In genomic region chr1:204127597-204128242, GRCh38 we compare ENCODE assay signal across 8 cellular contexts. TPM values are rescaled to one million over a fixed set of nuclear protein-coding genes. Genes with fewer than 3 reads are reported as not detected.
A peak's percentile ranks its signal among the peaks of the same experiment; 100 is the strongest.
DNase-seq lines count a peak whose midpoint lies in the region; ATAC-seq, FAIRE-seq and TF ChIP-seq lines count a peak whose summit lies in the region.

No MANE protein-coding gene starts in this region.

- in situ Hi-C loops in astrocyte of the cerebellum (cut with HindIII; ENCODE audit: low sequenced_read_pairs), result no loop called here

- no peak for FAIRE-seq in small intestine (lab: Jason Lieb, UNC)

- TF ChIP-seq CTCF in HEK293 (tag by site-specific recombination; IDR thresholded peaks at IDR 0.05) (peak; percentile 76), astrocyte of the cerebellum (IDR thresholded peaks at IDR 0.05; ENCODE audit: low read depth, low read length, missing control alignments) (peak; percentile 99)

- DNase-seq in CD1c-positive myeloid dendritic cell (ENCODE audit: extremely low spot score), result peak; percentile 59
- DNase-seq in NCI-H446 treated with DMSO at 0.1 percent for 48 hours (lab: John Stamatoyannopoulos, UW), result peak; percentile 55
- peak; percentile 43 for DNase-seq in astrocyte of the cerebellum (ENCODE audit: low read depth)
- DNase-seq in hippocampal formation (lab: John Stamatoyannopoulos, UW), result peak; percentile 21 to 41
- peak; percentile 50 for DNase-seq in small intestine

- no peaks in the 10 kb centered on the region for H3K27me3 ChIP-seq in small intestine (ENCODE audit: control insufficient read depth in 2 of 2, insufficient read depth in 2 of 2, low read length in 2 of 2)

- peaks cover 0 to 33% of the 10 kb centered on the region in 2 experiments; a peak in 1 of 3 replicates for H3K36me3 ChIP-seq in HEK293 (ENCODE audit: control insufficient read depth in 2 of 2, insufficient read depth in 1 of 2, low read length in 2 of 2)
- peaks cover 4 to 8% of the 10 kb centered on the region in 2 donors for H3K36me3 ChIP-seq in small intestine (ENCODE audit: control insufficient read depth in 2 of 2, insufficient read depth in 2 of 2, low read length in 2 of 2)

- CTCF ChIA-PET in HEK293 (lab: Yijun Ruan, JAX), result interaction anchor here (0.5 to 6.0 kb wide), 23 partner anchors 8 to 308 kb away, joined by 3 to 167 read pairs (median 5); partner anchors contain the start of genes SNRPE and SOX13

- ATAC-seq in GM21717 (IDR thresholded peaks at IDR 0.05; ENCODE audit: unreplicated experiment) (no peak), HG03175 (IDR thresholded peaks at IDR 0.05; ENCODE audit: unreplicated experiment) (no peak)

- no peaks in the 10 kb centered on the region for H3K9me3 ChIP-seq in HEK293 (ENCODE audit: control insufficient read depth, insufficient read depth, low read depth, low read length)
- H3K9me3 ChIP-seq in small intestine (ENCODE audit: control insufficient read depth, low read depth), result no peaks in the 10 kb centered on the region

- H3K27ac ChIP-seq in HEK293 (ENCODE audit: extremely low read depth, low read depth, low read length), result no peak overlapping the region
- no peak overlapping the region for H3K27ac ChIP-seq in small intestine (ENCODE audit: low read depth in 1 of 2, low read length in 1 of 2)

- 0 out of 2 replicates have a peak, but pooled peaks cover 3% of the 10 kb centered on the region for H3K4me1 ChIP-seq in HEK293 (ENCODE audit: control insufficient read depth, insufficient read depth, low read length)
- peaks cover 0 to 3% of the 10 kb centered on the region in 2 donors for H3K4me1 ChIP-seq in small intestine (ENCODE audit: control insufficient read depth in 2 of 2, insufficient read depth in 1 of 2, low read depth in 1 of 2, low read length in 1 of 2)

- no peak overlapping the region for H3K4me3 ChIP-seq in HEK293 (ENCODE audit: low read depth, low read length)
- H3K4me3 ChIP-seq in astrocyte of the cerebellum (ENCODE audit: low read depth, low read length), result no peak overlapping the region
- H3K4me3 ChIP-seq in small intestine (ENCODE audit: low read depth in 1 of 2, low read length in 2 of 2), result no peak overlapping the region

- WGBS in small intestine, 3 donors, result 29 to 46% (median 32%) methylated on average over 5 of the region's 5 CpGs

- POLR2A ChIA-PET in HEK293 (lab: Yijun Ruan, JAX), result interaction anchor here (0.7 to 2.7 kb wide), 3 partner anchors 55 to 262 kb away, joined by 5 to 20 read pairs (median 6); partner anchors contain the start of gene SOX13

TF ChIP-seq in HEK293, 187 proteins besides CTCF, POLR2A, EP300 and RAD21 (continues in another document):
- TF ChIP-seq GLIS1 (tag by site-specific recombination; IDR thresholded peaks at IDR 0.05) (peak; percentile 8; the same call in 1 of the 2 replicates), ZNF266 (tag by site-specific recombination; IDR thresholded peaks at IDR 0.05; ENCODE audit: low read depth) (no peak), ZNF112 (tag by site-specific recombination; IDR thresholded peaks at IDR 0.05) (no peak), ZNF362 (tag by site-specific recombination; IDR thresholded peaks at IDR 0.05) (0 out of 2 replicates have a peak, but pooled peaks have one; percentile 16), ZNF660 (tag by site-specific recombination; IDR thresholded peaks at IDR 0.05) (peak; percentile 89), ZNF184 (tag by site-specific recombination; IDR thresholded peaks at IDR 0.05) (peak; percentile 82), PRDM6 (tag by site-specific recombination; IDR thresholded peaks at IDR 0.05) (peak; percentile 80), SALL2 (tag by site-specific recombination; IDR thresholded peaks at IDR 0.05; ENCODE audit: borderline replicate concordance) (no peak), ZNF324 (tag by site-specific recombination; IDR thresholded peaks at IDR 0.05) (0 out of 2 replicates have a peak, but pooled peaks have one; percentile 26), ZNF561 (tag by site-specific recombination; IDR thresholded peaks at IDR 0.05; ENCODE audit: borderline replicate concordance) (no peak), ZFP69B (tag by site-specific recombination; IDR thresholded peaks at IDR 0.05) (peak; percentile 23; the same call in 1 of the 2 replicates), ZEB2 (tag by site-specific recombination; IDR thresholded peaks at IDR 0.05) (peak; percentile 63), ZNF629 (tag by site-specific recombination; IDR thresholded peaks at IDR 0.05) (peak; percentile 81), ZNF366 (tag by site-specific recombination; conservative IDR thresholded peaks at IDR 0.05) (peak; percentile 56), EGR2 (tag by site-specific recombination; IDR thresholded peaks at IDR 0.05; ENCODE audit: low read depth) (no peak), ZBTB21 (tag by site-specific recombination; IDR thresholded peaks at IDR 0.05) (peak; percentile 52; the same call in 1 of the 2 replicates), HOXD13 (CRISPR knock-in tag; IDR thresholded peaks at IDR 0.05; ENCODE audit: borderline replicate concordance) (no peak), SCRT2 (tag by site-specific recombination; IDR thresholded peaks at IDR 0.05) (no peak), ZFHX2 (tag by site-specific recombination; conservative IDR thresholded peaks at IDR 0.05) (0 out of 2 replicates have a peak, but pooled peaks have one; percentile 11), ZNF24 (tag by site-specific recombination; IDR thresholded peaks at IDR 0.05) (0 out of 2 replicates have a peak, but pooled peaks have one; percentile 41), PATZ1 (tag by site-specific recombination; IDR thresholded peaks at IDR 0.05) (peak; percentile 56; the same call in 1 of the 2 replicates), IKZF3 (tag by site-specific recombination; IDR thresholded peaks at IDR 0.05) (peak; percentile 84; the same call in 1 of the 2 replicates), KLF8 (tag by site-specific recombination; IDR thresholded peaks at IDR 0.05) (0 out of 2 replicates have a peak, but pooled peaks have one; percentile 20), ZNF341 (tag by site-specific recombination; IDR thresholded peaks at IDR 0.05; ENCODE audit: low read depth) (peak; percentile 70), ATF2 (tag by site-specific recombination; IDR thresholded peaks at IDR 0.05; ENCODE audit: low read depth) (peak; percentile 81; the same call in 1 of the 2 replicates), ZXDB (tag by site-specific recombination; IDR thresholded peaks at IDR 0.05) (0 out of 2 replicates have a peak, but pooled peaks have one; percentile 29), ZNF654 (tag by site-specific recombination; IDR thresholded peaks at IDR 0.05; ENCODE audit: low read depth) (peak; percentile 85), ZNF621 (tag by site-specific recombination; IDR thresholded peaks at IDR 0.05) (no peak)

RNA-seq across cellular contexts. Expression of gene ETNK2, which starts 24.1 kb away (rescaled TPM):
- polyA plus RNA-seq in small intestine, result 1 to 10 TPM in 2 of 3 donors, under 1 TPM in 1; 0.22 to 5.1 (median 1.4) TPM

RNA-seq across cellular contexts. Expression of gene REN, which starts 38.4 kb away (rescaled TPM):
- polyA plus RNA-seq in small intestine, result under 1 TPM in 1 of 3 donors, not detected in 2; 0.04 TPM

RNA-seq across cellular contexts. Expression of gene SOX13, which starts 54.8 kb away (rescaled TPM):
- polyA plus RNA-seq in small intestine, result 10 to 100 TPM; 12.4 to 19.9 (median 17.4) TPM
